ENCODE assay signal across 1 cellular context in the genomic region with DNA sequence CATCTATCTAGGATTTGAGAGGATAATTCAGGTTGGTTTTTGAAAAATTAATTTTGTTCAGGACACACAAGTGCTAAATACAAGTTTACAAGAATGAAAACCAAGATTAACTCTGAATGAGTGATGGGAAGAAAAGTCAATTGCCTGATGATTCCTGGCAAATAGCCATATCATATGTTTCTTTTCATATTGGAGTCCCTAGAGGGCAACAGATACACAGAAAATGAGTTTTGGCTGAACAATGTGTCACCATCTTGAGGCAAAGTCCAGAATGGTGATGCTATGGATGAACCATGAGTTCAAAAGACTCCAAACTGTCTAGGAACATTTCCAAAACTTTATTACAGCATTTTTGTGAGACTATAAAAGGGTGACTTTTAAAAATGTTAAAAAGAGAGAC.
TF ChIP-seq lines count a peak whose summit lies in the region.

No MANE protein-coding gene starts in this region.

TF ChIP-seq in SK-N-SH, 30 proteins besides CTCF, POLR2A, EP300 and RAD21 (continued from another document):
- TF ChIP-seq, protein P1, sequence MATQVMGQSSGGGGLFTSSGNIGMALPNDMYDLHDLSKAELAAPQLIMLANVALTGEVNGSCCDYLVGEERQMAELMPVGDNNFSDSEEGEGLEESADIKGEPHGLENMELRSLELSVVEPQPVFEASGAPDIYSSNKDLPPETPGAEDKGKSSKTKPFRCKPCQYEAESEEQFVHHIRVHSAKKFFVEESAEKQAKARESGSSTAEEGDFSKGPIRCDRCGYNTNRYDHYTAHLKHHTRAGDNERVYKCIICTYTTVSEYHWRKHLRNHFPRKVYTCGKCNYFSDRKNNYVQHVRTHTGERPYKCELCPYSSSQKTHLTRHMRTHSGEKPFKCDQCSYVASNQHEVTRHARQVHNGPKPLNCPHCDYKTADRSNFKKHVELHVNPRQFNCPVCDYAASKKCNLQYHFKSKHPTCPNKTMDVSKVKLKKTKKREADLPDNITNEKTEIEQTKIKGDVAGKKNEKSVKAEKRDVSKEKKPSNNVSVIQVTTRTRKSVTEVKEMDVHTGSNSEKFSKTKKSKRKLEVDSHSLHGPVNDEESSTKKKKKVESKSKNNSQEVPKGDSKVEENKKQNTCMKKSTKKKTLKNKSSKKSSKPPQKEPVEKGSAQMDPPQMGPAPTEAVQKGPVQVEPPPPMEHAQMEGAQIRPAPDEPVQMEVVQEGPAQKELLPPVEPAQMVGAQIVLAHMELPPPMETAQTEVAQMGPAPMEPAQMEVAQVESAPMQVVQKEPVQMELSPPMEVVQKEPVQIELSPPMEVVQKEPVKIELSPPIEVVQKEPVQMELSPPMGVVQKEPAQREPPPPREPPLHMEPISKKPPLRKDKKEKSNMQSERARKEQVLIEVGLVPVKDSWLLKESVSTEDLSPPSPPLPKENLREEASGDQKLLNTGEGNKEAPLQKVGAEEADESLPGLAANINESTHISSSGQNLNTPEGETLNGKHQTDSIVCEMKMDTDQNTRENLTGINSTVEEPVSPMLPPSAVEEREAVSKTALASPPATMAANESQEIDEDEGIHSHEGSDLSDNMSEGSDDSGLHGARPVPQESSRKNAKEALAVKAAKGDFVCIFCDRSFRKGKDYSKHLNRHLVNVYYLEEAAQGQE (IDR thresholded peaks at IDR 0.05; ENCODE audit: low read depth, low read length): no peak
- TF ChIP-seq TEAD4 (IDR thresholded peaks at IDR 0.05; ENCODE audit: borderline replicate concordance, insufficient read depth): no peak
- no peak for TF ChIP-seq SMC3 (IDR thresholded peaks at IDR 0.05; ENCODE audit: low read depth, low read length)
- TF ChIP-seq, protein P2, sequence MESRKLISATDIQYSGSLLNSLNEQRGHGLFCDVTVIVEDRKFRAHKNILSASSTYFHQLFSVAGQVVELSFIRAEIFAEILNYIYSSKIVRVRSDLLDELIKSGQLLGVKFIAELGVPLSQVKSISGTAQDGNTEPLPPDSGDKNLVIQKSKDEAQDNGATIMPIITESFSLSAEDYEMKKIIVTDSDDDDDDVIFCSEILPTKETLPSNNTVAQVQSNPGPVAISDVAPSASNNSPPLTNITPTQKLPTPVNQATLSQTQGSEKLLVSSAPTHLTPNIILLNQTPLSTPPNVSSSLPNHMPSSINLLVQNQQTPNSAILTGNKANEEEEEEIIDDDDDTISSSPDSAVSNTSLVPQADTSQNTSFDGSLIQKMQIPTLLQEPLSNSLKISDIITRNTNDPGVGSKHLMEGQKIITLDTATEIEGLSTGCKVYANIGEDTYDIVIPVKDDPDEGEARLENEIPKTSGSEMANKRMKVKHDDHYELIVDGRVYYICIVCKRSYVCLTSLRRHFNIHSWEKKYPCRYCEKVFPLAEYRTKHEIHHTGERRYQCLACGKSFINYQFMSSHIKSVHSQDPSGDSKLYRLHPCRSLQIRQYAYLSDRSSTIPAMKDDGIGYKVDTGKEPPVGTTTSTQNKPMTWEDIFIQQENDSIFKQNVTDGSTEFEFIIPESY (IDR thresholded peaks at IDR 0.05; ENCODE audit: borderline replicate concordance, low read depth): no peak
- TF ChIP-seq TCF12 (IDR thresholded peaks at IDR 0.05): no peak
- no peak for TF ChIP-seq RCOR1 (IDR thresholded peaks at IDR 0.05; ENCODE audit: low read length)
